ENCODE assay signal across 8 cellular contexts in the genomic region with DNA sequence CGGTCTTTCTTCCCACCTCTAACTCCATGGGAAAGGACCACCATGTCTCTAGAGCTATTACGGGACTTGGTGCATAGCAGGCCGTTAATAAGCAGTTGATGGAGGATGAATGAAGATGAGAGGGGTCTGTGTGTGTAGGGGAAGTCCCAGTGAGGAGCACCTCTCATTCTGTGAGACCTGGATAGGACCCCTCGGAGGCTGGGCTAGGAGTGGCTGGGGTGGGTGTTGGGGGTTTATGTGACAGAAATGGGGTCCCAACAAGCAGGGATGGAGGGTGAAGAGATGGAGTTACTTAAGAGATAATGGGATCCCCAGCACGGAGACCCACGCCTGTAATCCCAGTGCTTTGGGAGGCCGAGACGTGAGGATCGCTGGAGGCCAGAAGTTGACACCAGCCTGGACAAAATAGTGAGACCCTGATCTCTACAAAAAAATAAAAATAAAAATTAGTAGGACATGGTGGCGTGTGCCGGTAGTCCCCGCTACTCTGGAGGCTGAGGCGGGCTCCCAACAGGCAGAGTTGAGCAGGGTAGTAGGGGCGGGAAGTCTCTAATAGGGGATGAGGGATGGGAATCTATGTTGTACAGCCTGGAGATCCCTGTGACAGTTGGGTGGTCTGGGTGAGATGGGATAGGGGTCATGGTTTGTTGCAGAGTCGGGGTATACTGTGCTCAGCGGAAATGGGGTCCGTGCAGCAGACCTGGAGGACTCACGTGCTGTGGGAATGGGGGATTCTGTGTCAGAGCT. TPM values are rescaled to one million over a fixed set of nuclear protein-coding genes. Genes with fewer than 3 reads are reported as not detected.
DNase-seq lines count a peak whose midpoint lies in the region; TF ChIP-seq lines count a peak whose summit lies in the region.

No MANE protein-coding gene starts in this region.

- peaks cover 14% of the 10 kb centered on the region for H3K36me3 Mint-ChIP-seq in T-helper 2 cell treated with Interferon-gamma antibody and Interleukin-4, amounts not matched to agents 5 μg/mL and 100 μg/mL, for 36 hours (ENCODE audit: low read depth)

- H3K27me3 ChIP-seq in liver (ENCODE audit: control insufficient read depth in 4 of 4, insufficient read depth in 4 of 4, low read length in 3 of 4), result no peaks in the 10 kb centered on the region
- no peaks in the 10 kb centered on the region for H3K27me3 ChIP-seq in thymus (ENCODE audit: control insufficient read depth, insufficient read depth)

- H3K27ac ChIP-seq in liver (ENCODE audit: low read depth in 1 of 2, low read length in 2 of 2), result peak overlapping the region; percentile 76 to 90
- peak overlapping the region; percentile 96 for H3K27ac ChIP-seq in thymus (ENCODE audit: low read depth)

- H3K9ac ChIP-seq in liver (ENCODE audit: low read depth in 1 of 2, low read length in 2 of 2), result peak overlapping the region; percentile 49 to 60

- H3K27ac Mint-ChIP-seq in T-helper 2 cell treated with Interferon-gamma antibody and Interleukin-4, amounts not matched to agents 5 μg/mL and 100 μg/mL, for 36 hours, result peak overlapping the region; percentile 96

- H3K4me3 ChIP-seq in astrocyte of the spinal cord (ENCODE audit: low read depth, low read length), result peak overlapping the region; percentile 51
- H3K4me3 ChIP-seq in liver (ENCODE audit: low read depth in 1 of 3, low read length in 3 of 3), result peak overlapping the region; percentile 62 to 80 (median 68)
- H3K4me3 ChIP-seq in thymus (ENCODE audit: low read length), result peak overlapping the region; percentile 63

- H3K27me3 Mint-ChIP-seq in T-helper 2 cell treated with Interferon-gamma antibody and Interleukin-4, amounts not matched to agents 5 μg/mL and 100 μg/mL, for 36 hours (ENCODE audit: low read depth), result no peaks in the 10 kb centered on the region

- H3K36me3 ChIP-seq in liver (ENCODE audit: control insufficient read depth in 4 of 4, insufficient read depth in 3 of 4, low read depth in 1 of 4, low read length in 3 of 4) (no peaks in the 10 kb centered on the region), thymus (ENCODE audit: control insufficient read depth, insufficient read depth) (no peaks in the 10 kb centered on the region)

- peak overlapping the region; percentile 95 for H3K4me3 Mint-ChIP-seq in T-helper 2 cell treated with Interferon-gamma antibody and Interleukin-4, amounts not matched to agents 5 μg/mL and 100 μg/mL, for 36 hours

- peaks cover 14 to 26% (median 20%) of the 10 kb centered on the region in 4 donors for H3K4me1 ChIP-seq in liver (ENCODE audit: control insufficient read depth in 4 of 4, insufficient read depth in 4 of 4, low read length in 3 of 4)
- H3K4me1 ChIP-seq in thymus (ENCODE audit: control insufficient read depth, insufficient read depth, low read length), result peaks cover 3% of the 10 kb centered on the region

- no peak for DNase-seq in T-helper 2 cell treated with Interferon-gamma antibody and Interleukin-4, amounts not matched to agents 5 μg/mL and 100 μg/mL, for 36 hours (ENCODE audit: low spot score)
- DNase-seq in T-helper 2 cell (no peak), astrocyte of the spinal cord (ENCODE audit: low read depth, low spot score) (no peak), cortex of kidney (lab: John Stamatoyannopoulos, UW) (no peak), NCI-H1092 treated with DMSO at 0.1 percent for 48 hours (lab: John Stamatoyannopoulos, UW) (no peak), NCI-H510A (lab: John Stamatoyannopoulos, UW) (no peak)

- TF ChIP-seq CTCF in astrocyte of the spinal cord (IDR thresholded peaks at IDR 0.05; ENCODE audit: low read depth, low read length) (no peak), liver (IDR thresholded peaks at IDR 0.05; ENCODE audit: low read depth, low read length, missing input control) (no peak)

- H3K4me1 Mint-ChIP-seq in T-helper 2 cell treated with Interferon-gamma antibody and Interleukin-4, amounts not matched to agents 5 μg/mL and 100 μg/mL, for 36 hours (ENCODE audit: low read depth), result peaks cover 21% of the 10 kb centered on the region

- 83% methylated on average over 18 of the region's 18 CpGs for WGBS in liver
- WGBS in thymus, result 82% methylated on average over 18 of the region's 18 CpGs

- peaks cover 7% of the 10 kb centered on the region for H3K9me3 Mint-ChIP-seq in T-helper 2 cell treated with Interferon-gamma antibody and Interleukin-4, amounts not matched to agents 5 μg/mL and 100 μg/mL, for 36 hours

- H3K9me3 ChIP-seq in liver (ENCODE audit: control insufficient read depth in 4 of 4, low read length in 3 of 4) (no peaks in the 10 kb centered on the region), thymus (ENCODE audit: control insufficient read depth) (no peaks in the 10 kb centered on the region)

- in situ Hi-C loops in astrocyte of the spinal cord (cut with HindIII; ENCODE audit: low sequenced_read_pairs), result no loop called here

- TF ChIP-seq RAD21 in liver (IDR thresholded peaks at IDR 0.05), result no peak

TF ChIP-seq in liver, 16 proteins besides CTCF, POLR2A, EP300 and RAD21:
- no peak for TF ChIP-seq SP1 (IDR thresholded peaks at IDR 0.05)
- TF ChIP-seq, protein P1, sequence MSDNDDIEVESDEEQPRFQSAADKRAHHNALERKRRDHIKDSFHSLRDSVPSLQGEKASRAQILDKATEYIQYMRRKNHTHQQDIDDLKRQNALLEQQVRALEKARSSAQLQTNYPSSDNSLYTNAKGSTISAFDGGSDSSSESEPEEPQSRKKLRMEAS (IDR thresholded peaks at IDR 0.05), result no peak
- TF ChIP-seq FOXA1 (IDR thresholded peaks at IDR 0.05), result no peak
- no peak for TF ChIP-seq YY1 (IDR thresholded peaks at IDR 0.05)
- no peak for TF ChIP-seq JUND (IDR thresholded peaks at IDR 0.05)
- no peak for TF ChIP-seq EGR1 (IDR thresholded peaks at IDR 0.05; ENCODE audit: low read depth in 2 of 2)
- TF ChIP-seq FOXA2 (IDR thresholded peaks at IDR 0.05), result no peak
- TF ChIP-seq HNF4G (IDR thresholded peaks at IDR 0.05), result no peak
- TF ChIP-seq GABPA (IDR thresholded peaks at IDR 0.05 in 1 of 2, conservative IDR thresholded peaks at IDR 0.05 in 1 of 2), result no peak
- TF ChIP-seq HNF4A (conservative IDR thresholded peaks at IDR 0.05), result no peak
- TF ChIP-seq TAF1 (conservative IDR thresholded peaks at IDR 0.05), result no peak
- no peak for TF ChIP-seq RXRA (IDR thresholded peaks at IDR 0.05)
- TF ChIP-seq, protein P2, sequence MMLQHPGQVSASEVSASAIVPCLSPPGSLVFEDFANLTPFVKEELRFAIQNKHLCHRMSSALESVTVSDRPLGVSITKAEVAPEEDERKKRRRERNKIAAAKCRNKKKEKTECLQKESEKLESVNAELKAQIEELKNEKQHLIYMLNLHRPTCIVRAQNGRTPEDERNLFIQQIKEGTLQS (IDR thresholded peaks at IDR 0.05), result no peak
- no peak for TF ChIP-seq NR2F2 (IDR thresholded peaks at IDR 0.05)
- TF ChIP-seq, protein P3, sequence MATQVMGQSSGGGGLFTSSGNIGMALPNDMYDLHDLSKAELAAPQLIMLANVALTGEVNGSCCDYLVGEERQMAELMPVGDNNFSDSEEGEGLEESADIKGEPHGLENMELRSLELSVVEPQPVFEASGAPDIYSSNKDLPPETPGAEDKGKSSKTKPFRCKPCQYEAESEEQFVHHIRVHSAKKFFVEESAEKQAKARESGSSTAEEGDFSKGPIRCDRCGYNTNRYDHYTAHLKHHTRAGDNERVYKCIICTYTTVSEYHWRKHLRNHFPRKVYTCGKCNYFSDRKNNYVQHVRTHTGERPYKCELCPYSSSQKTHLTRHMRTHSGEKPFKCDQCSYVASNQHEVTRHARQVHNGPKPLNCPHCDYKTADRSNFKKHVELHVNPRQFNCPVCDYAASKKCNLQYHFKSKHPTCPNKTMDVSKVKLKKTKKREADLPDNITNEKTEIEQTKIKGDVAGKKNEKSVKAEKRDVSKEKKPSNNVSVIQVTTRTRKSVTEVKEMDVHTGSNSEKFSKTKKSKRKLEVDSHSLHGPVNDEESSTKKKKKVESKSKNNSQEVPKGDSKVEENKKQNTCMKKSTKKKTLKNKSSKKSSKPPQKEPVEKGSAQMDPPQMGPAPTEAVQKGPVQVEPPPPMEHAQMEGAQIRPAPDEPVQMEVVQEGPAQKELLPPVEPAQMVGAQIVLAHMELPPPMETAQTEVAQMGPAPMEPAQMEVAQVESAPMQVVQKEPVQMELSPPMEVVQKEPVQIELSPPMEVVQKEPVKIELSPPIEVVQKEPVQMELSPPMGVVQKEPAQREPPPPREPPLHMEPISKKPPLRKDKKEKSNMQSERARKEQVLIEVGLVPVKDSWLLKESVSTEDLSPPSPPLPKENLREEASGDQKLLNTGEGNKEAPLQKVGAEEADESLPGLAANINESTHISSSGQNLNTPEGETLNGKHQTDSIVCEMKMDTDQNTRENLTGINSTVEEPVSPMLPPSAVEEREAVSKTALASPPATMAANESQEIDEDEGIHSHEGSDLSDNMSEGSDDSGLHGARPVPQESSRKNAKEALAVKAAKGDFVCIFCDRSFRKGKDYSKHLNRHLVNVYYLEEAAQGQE (IDR thresholded peaks at IDR 0.05), result no peak
- TF ChIP-seq, protein P4, sequence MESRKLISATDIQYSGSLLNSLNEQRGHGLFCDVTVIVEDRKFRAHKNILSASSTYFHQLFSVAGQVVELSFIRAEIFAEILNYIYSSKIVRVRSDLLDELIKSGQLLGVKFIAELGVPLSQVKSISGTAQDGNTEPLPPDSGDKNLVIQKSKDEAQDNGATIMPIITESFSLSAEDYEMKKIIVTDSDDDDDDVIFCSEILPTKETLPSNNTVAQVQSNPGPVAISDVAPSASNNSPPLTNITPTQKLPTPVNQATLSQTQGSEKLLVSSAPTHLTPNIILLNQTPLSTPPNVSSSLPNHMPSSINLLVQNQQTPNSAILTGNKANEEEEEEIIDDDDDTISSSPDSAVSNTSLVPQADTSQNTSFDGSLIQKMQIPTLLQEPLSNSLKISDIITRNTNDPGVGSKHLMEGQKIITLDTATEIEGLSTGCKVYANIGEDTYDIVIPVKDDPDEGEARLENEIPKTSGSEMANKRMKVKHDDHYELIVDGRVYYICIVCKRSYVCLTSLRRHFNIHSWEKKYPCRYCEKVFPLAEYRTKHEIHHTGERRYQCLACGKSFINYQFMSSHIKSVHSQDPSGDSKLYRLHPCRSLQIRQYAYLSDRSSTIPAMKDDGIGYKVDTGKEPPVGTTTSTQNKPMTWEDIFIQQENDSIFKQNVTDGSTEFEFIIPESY (IDR thresholded peaks at IDR 0.05), result no peak

RNA-seq across cellular contexts. Expression of a gene that starts 0.7 kb away (rescaled TPM):
- total RNA-seq in liver, result under 1 TPM; 0.79 to 0.84 TPM
- polyA plus RNA-seq in liver (1 to 10 TPM in 1 of 2 donors, under 1 TPM in 1; 0.69 to 1.1 TPM), thymus (4.7 TPM)

RNA-seq across cellular contexts. Expression of a gene that starts 11.0 kb away (rescaled TPM):
- total RNA-seq in liver, result 10 to 100 TPM in 1 of 2 donors, 1 to 10 TPM in 1; 7.5 to 11.1 TPM
- polyA plus RNA-seq in liver, result 10 to 100 TPM in 1 of 2 donors, 1 to 10 TPM in 1; 5.5 to 16.0 TPM
- 4.0 TPM for polyA plus RNA-seq in thymus

RNA-seq across cellular contexts. Expression of a gene that starts 44.9 kb away (rescaled TPM):
- total RNA-seq in liver, result 10 to 100 TPM in 1 of 2 donors, under 1 TPM in 1; 0.17 to 11.0 TPM
- 1 to 10 TPM in 1 of 2 donors, under 1 TPM in 1; 0.10 to 1.6 TPM for polyA plus RNA-seq in liver
- polyA plus RNA-seq in thymus, result 3.3 TPM

RNA-seq across cellular contexts. Expression of a gene that starts 56.9 kb away (rescaled TPM):
- 10 to 100 TPM; 11.0 to 14.8 TPM for total RNA-seq in liver
- polyA plus RNA-seq in liver (10 to 100 TPM; 10.5 to 11.2 TPM), thymus (20.3 TPM)
